In the genomic region with DNA sequence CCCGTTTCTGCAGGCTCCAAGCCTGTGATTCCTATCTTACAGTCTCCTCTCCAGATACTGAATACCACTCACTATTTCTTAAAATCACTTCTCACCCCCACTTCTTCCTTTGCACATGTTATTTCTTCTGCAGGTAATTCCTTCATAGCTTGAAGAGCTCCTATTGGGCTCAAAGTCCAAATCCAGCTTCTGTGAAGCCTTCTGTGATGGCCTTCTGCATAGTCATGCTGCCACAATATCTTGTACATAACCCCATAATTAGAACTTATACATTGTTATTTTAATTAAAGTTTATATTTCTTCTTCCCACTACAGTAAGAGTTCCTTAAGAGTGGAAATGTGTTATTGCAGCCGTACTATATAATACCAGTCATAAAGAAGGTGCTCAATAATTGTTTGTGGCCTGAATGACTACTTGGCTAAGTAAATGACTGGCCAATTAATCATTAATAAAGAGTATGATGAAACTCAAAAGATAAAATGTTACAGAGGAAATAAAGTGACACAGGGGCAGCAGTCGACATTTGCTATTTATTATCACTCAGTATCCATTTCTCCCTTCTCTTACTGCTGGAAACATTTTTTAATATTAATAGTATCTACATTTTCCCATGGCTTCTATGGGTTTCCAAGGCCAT, we compare ENCODE assay signal across 26 cellular contexts.
"Had no signal": no experiment of that assay in that cellular context is flagged by ENCODE, and none has a peak within 500 bp of the region (broad histone marks: within the 10 kb centered on the region; RNA-seq: fewer than 3 reads in every experiment).

No MANE protein-coding gene starts in this region.

- H3K9me3 ChIP-seq: body of pancreas, esophagus muscularis mucosa, gastroesophageal sphincter had no signal

- H3K36me3 ChIP-seq: esophagus muscularis mucosa, gastroesophageal sphincter had no signal

- H3K27ac ChIP-seq: body of pancreas, esophagus muscularis mucosa, foreskin keratinocyte, gastroesophageal sphincter had no signal

- H3K27me3 ChIP-seq: body of pancreas, esophagus muscularis mucosa, foreskin keratinocyte, gastroesophageal sphincter had no signal

- H3K4me3 ChIP-seq: body of pancreas, esophagus muscularis mucosa, gastroesophageal sphincter had no signal

- ATAC-seq: activated CD4-positive, alpha-beta T cell treated with anti-CD3 and anti-CD28 coated beads for 36 hours; activated CD8-positive, alpha-beta memory T cell treated with anti-CD3 and anti-CD28 coated beads, Interleukin-2, amount 10 ng/mL, durations not matched to agents 7 days and 5 days; activated CD8-positive, alpha-beta T cell treated with anti-CD3 and anti-CD28 coated beads, Interleukin-2, amount 10 ng/mL, durations not matched to agents 7 days and 5 days; body of pancreas; effector memory CD8-positive, alpha-beta T cell; foreskin keratinocyte; gastroesophageal sphincter had no signal

- H3K4me1 ChIP-seq: body of pancreas, esophagus muscularis mucosa, foreskin keratinocyte, gastroesophageal sphincter had no signal

- DNase-seq: activated CD4-positive, alpha-beta memory T cell treated with anti-CD3 and anti-CD28 coated beads for 36 hours; activated CD4-positive, alpha-beta T cell treated with anti-CD3 and anti-CD28 coated beads for 36 hours; activated CD4-positive, alpha-beta T cell treated with anti-CD3 and anti-CD28 coated beads, Interleukin-2, amount 10 ng/mL, durations not matched to agents 24 days and 14 days; activated CD4-positive, CD25-positive, alpha-beta regulatory T cell; activated CD4-positive, CD25-positive, alpha-beta regulatory T cell treated with anti-CD3 and anti-CD28 coated beads, Interleukin-2, amount 50 U/mL, for 72 hours; activated CD8-positive, alpha-beta memory T cell treated with anti-CD3 and anti-CD28 coated beads, Interleukin-2, amount 10 ng/mL, durations not matched to agents 7 days and 5 days; activated CD8-positive, alpha-beta memory T cell treated with anti-CD3 and anti-CD28 coated beads, Interleukin-2, amount 50 U/mL, for 4 hours; activated CD8-positive, alpha-beta T cell treated with anti-CD3 and anti-CD28 coated beads, Interleukin-2, amount 10 ng/mL, durations not matched to agents 7 days and 5 days; activated gamma-delta T cell; activated naive CD4-positive, alpha-beta T cell; activated naive CD4-positive, alpha-beta T cell treated with anti-CD3 and anti-CD28 coated beads, Interleukin-2, amount 10 ng/mL, durations not matched to agents 7 days and 5 days; activated T-cell treated with anti-CD3 and anti-CD28 coated beads, Interleukin-2, amount 50 U/mL, for 1 hour; activated T-cell treated with anti-CD3 and anti-CD28 coated beads, Interleukin-2, amount 50 U/mL, for 48 hours; amniotic stem cell; anterior cingulate cortex; body of pancreas; caudate nucleus; cortex of kidney; dermis blood vessel endothelial cell; effector CD4-positive, alpha-beta T cell; effector memory CD8-positive, alpha-beta T cell; erythroblast; foreskin keratinocyte; T-helper 2 cell had no signal
